1 cellular context compared by ENCODE assay signal in genomic region chr21:32587112-32587511, GRCh38.
A peak's percentile ranks its signal among the peaks of the same experiment; 100 is the strongest.
TF ChIP-seq lines count a peak whose summit lies in the region.

No MANE protein-coding gene starts in this region.

TF ChIP-seq in K562, 482 proteins besides CTCF, POLR2A, EP300 and RAD21 (continued from another document):
- TF ChIP-seq RCOR1 (IDR thresholded peaks at IDR 0.05; ENCODE audit: borderline replicate concordance in 1 of 2, low read depth in 2 of 2, low read length in 2 of 2) (0 out of 4 replicates have a peak, but pooled peaks of 1 of the 2 experiments have one; percentile 25), E2F1 (CRISPR knock-in tag; IDR thresholded peaks at IDR 0.05) (0 out of 2 replicates have a peak, but pooled peaks have one; percentile 35), CEBPB (tag; IDR thresholded peaks at IDR 0.05) (no peak), SMAD4 (CRISPR knock-in tag; conservative IDR thresholded peaks at IDR 0.05) (0 out of 2 replicates have a peak, but pooled peaks have one; percentile 32), BRF1 (IDR thresholded peaks at IDR 0.05; ENCODE audit: borderline replicate concordance, extremely low read depth, insufficient read length) (no peak), NELFE (IDR thresholded peaks at IDR 0.05; ENCODE audit: insufficient read depth, insufficient read length) (no peak), CXXC5 (CRISPR knock-in tag; IDR thresholded peaks at IDR 0.05) (peak; percentile 30; the same call in 1 of the 2 replicates), E2F6 (IDR thresholded peaks at IDR 0.05; ENCODE audit: borderline replicate concordance in 1 of 2, extremely low read depth in 1 of 2, insufficient read depth in 1 of 2, insufficient read length in 1 of 2, low read depth in 1 of 2, low read length in 1 of 2, poor library complexity in 1 of 2, severe bottlenecking in 1 of 2) (peak; percentile 85 to 93), RFX1 (IDR thresholded peaks at IDR 0.05) (no peak), UBTF (IDR thresholded peaks at IDR 0.05; ENCODE audit: borderline replicate concordance in 1 of 2, low read depth in 2 of 2, low read length in 2 of 2) (no peak), ZNF143 (CRISPR knock-in tag; IDR thresholded peaks at IDR 0.05) (no peak), GTF2E2 (tag; IDR thresholded peaks at IDR 0.05) (no peak), ZBTB26 (CRISPR knock-in tag; IDR thresholded peaks at IDR 0.05) (no peak)
TF ChIP-seq in K562: peak in this region for 16.
